1 cellular context compared by ENCODE assay signal in the genomic region with DNA sequence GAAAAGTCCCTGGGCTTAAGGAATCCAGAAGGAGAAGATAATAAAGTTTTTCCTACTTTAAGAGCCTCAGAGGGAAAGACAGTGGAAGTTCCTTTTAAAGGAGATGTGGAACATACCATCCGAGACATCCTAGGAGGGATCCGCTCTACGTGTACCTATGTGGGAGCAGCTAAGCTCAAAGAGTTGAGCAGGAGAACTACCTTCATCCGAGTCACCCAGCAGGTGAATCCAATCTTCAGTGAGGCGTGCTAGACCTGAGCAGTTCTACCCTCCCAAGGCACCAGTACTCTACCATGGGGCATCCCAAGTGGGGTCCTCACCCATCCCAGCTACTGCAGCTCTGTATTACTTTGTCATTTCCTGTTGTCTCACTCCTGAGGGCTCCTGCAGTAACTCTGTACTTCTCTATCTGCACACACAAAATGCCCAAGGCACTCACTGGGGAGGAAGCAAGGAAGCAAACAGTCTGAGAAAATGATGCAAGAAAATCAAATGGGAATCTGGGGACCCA.
TF ChIP-seq lines count a peak whose summit lies in the region.

No MANE protein-coding gene starts in this region.

TF ChIP-seq in neural cell, 6 proteins besides CTCF, POLR2A, EP300 and RAD21 (continued from another document):
- TF ChIP-seq, protein P1, sequence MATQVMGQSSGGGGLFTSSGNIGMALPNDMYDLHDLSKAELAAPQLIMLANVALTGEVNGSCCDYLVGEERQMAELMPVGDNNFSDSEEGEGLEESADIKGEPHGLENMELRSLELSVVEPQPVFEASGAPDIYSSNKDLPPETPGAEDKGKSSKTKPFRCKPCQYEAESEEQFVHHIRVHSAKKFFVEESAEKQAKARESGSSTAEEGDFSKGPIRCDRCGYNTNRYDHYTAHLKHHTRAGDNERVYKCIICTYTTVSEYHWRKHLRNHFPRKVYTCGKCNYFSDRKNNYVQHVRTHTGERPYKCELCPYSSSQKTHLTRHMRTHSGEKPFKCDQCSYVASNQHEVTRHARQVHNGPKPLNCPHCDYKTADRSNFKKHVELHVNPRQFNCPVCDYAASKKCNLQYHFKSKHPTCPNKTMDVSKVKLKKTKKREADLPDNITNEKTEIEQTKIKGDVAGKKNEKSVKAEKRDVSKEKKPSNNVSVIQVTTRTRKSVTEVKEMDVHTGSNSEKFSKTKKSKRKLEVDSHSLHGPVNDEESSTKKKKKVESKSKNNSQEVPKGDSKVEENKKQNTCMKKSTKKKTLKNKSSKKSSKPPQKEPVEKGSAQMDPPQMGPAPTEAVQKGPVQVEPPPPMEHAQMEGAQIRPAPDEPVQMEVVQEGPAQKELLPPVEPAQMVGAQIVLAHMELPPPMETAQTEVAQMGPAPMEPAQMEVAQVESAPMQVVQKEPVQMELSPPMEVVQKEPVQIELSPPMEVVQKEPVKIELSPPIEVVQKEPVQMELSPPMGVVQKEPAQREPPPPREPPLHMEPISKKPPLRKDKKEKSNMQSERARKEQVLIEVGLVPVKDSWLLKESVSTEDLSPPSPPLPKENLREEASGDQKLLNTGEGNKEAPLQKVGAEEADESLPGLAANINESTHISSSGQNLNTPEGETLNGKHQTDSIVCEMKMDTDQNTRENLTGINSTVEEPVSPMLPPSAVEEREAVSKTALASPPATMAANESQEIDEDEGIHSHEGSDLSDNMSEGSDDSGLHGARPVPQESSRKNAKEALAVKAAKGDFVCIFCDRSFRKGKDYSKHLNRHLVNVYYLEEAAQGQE (IDR thresholded peaks at IDR 0.05; ENCODE audit: borderline replicate concordance) = no peak
- no peak for TF ChIP-seq EZH2 (IDR thresholded peaks at IDR 0.05; ENCODE audit: borderline replicate concordance, insufficient read depth, low read length, poor library complexity, severe bottlenecking)
- no peak for TF ChIP-seq POLR2AphosphoS5 (IDR thresholded peaks at IDR 0.05)
- no peak for TF ChIP-seq TAF1 (IDR thresholded peaks at IDR 0.05; ENCODE audit: low read depth)
